Comparison of ENCODE assay signal across 14 cellular contexts in genomic region chr6:129895692-129896091, GRCh38. TPM values are rescaled to one million over a fixed set of nuclear protein-coding genes. Genes with fewer than 3 reads are reported as not detected.
DNase-seq lines count a peak whose midpoint lies in the region; ATAC-seq and TF ChIP-seq lines count a peak whose summit lies in the region.
"Had no signal": no experiment of that assay in that cellular context is flagged by ENCODE, and none has a peak within 500 bp of the region (broad histone marks: within the 10 kb centered on the region; RNA-seq: fewer than 3 reads in every experiment).

No MANE protein-coding gene starts in this region.

- ATAC-seq in GM19395 (IDR thresholded peaks at IDR 0.05; ENCODE audit: unreplicated experiment): peak; percentile 80
- peak; percentile 78 for ATAC-seq in HG02884 (IDR thresholded peaks at IDR 0.05; ENCODE audit: unreplicated experiment)
- peak; percentile 52 for ATAC-seq in naive thymus-derived CD4-positive, alpha-beta T cell
- ATAC-seq in aorta (ENCODE audit: low FRiP score): no peak
- ATAC-seq: GM23338 had no signal

- peaks cover 0 to 1% (median 0%) of the 10 kb centered on the region in 7 donors for H3K4me1 Mint-ChIP-seq in naive thymus-derived CD4-positive, alpha-beta T cell
- H3K4me1 Mint-ChIP-seq: activated naive CD8-positive, alpha-beta T cell treated with anti-CD3 and anti-CD28 coated beads, Interleukin-2, amount 10 ng/mL, durations not matched to agents 7 days and 5 days; GM23338 had no signal

- H3K27ac Mint-ChIP-seq in naive thymus-derived CD4-positive, alpha-beta T cell: no peak overlapping the region
- H3K27ac Mint-ChIP-seq: activated naive CD8-positive, alpha-beta T cell treated with anti-CD3 and anti-CD28 coated beads, Interleukin-2, amount 10 ng/mL, durations not matched to agents 7 days and 5 days; GM23338 had no signal

- H3K4me1 ChIP-seq in naive thymus-derived CD4-positive, alpha-beta T cell (ENCODE audit: control insufficient read depth in 2 of 2, insufficient read depth in 2 of 2, low read length in 2 of 2): no peaks in the 10 kb centered on the region
- H3K4me1 ChIP-seq in aorta (ENCODE audit: control insufficient read depth in 1 of 2, insufficient read depth in 2 of 2, low read length in 2 of 2): no peaks in the 10 kb centered on the region
- H3K4me1 ChIP-seq: right atrium auricular region, transverse colon had no signal

- H3K36me3 Mint-ChIP-seq in naive thymus-derived CD4-positive, alpha-beta T cell: no peaks in the 10 kb centered on the region
- H3K36me3 Mint-ChIP-seq: activated naive CD8-positive, alpha-beta T cell treated with anti-CD3 and anti-CD28 coated beads, Interleukin-2, amount 10 ng/mL, durations not matched to agents 7 days and 5 days had no signal

- DNase-seq in RWPE1 (ENCODE audit: low spot score) (peak; percentile 38), NCI-H1930 (lab: John Stamatoyannopoulos, UW) (no peak), HuH-7 (ENCODE audit: low spot score) (no peak), aorta (no peak)
- DNase-seq in naive thymus-derived CD4-positive, alpha-beta T cell: no peak
- no peak for DNase-seq in stimulated activated CD4-positive, alpha-beta T cell treated with anti-CD3 and anti-CD28 coated beads, Interleukin-2, amount 100 ng/mL, for 24 hours
- DNase-seq: activated naive CD8-positive, alpha-beta T cell treated with anti-CD3 and anti-CD28 coated beads, Interleukin-2, amount 10 ng/mL, durations not matched to agents 7 days and 5 days; T1000; transverse colon had no signal

- no peak overlapping the region for H3K4me3 Mint-ChIP-seq in naive thymus-derived CD4-positive, alpha-beta T cell
- H3K4me3 Mint-ChIP-seq: activated naive CD8-positive, alpha-beta T cell treated with anti-CD3 and anti-CD28 coated beads, Interleukin-2, amount 10 ng/mL, durations not matched to agents 7 days and 5 days; GM23338 had no signal

- POLR2A ChIA-PET in RWPE1 (lab: Yijun Ruan, JAX; ENCODE audit: low non-redundant PET): no interaction called here
- POLR2A ChIA-PET in naive thymus-derived CD4-positive, alpha-beta T cell (lab: Charles Lee): no interaction called here

- no peaks in the 10 kb centered on the region for H3K36me3 ChIP-seq in naive thymus-derived CD4-positive, alpha-beta T cell (ENCODE audit: control insufficient read depth in 2 of 3, insufficient read depth in 3 of 3, low read length in 3 of 3)
- no peaks in the 10 kb centered on the region for H3K36me3 ChIP-seq in aorta (ENCODE audit: control insufficient read depth in 1 of 2, insufficient read depth in 2 of 2, low read length in 1 of 2)
- H3K36me3 ChIP-seq: right atrium auricular region, transverse colon had no signal

- H3K27me3 Mint-ChIP-seq in naive thymus-derived CD4-positive, alpha-beta T cell: peaks cover 0 to 21% (median 5%) of the 10 kb centered on the region in 5 donors

- CTCF ChIA-PET in RWPE1 (lab: Yijun Ruan, JAX): no interaction called here
- CTCF ChIA-PET in naive thymus-derived CD4-positive, alpha-beta T cell (lab: Charles Lee): interaction anchor here (0.6 to 0.9 kb wide), 2 partner anchors 126 to 151 kb away, joined by 3 read pairs; no protein-coding TSS in a partner anchor

- H3K27ac ChIP-seq in RWPE1: no peak overlapping the region
- H3K27ac ChIP-seq in naive thymus-derived CD4-positive, alpha-beta T cell (ENCODE audit: low read depth, low read length): no peak overlapping the region
- H3K27ac ChIP-seq in aorta (ENCODE audit: low read depth in 1 of 2, low read length in 2 of 2): no peak overlapping the region
- H3K27ac ChIP-seq: right atrium auricular region, transverse colon had no signal

- H3K9me3 ChIP-seq in naive thymus-derived CD4-positive, alpha-beta T cell (ENCODE audit: control insufficient read depth in 2 of 3, low read length in 3 of 3): no peaks in the 10 kb centered on the region
- no peaks in the 10 kb centered on the region for H3K9me3 ChIP-seq in aorta (ENCODE audit: control insufficient read depth, low read length)
- H3K9me3 ChIP-seq: right atrium auricular region, transverse colon had no signal

- H3K27me3 ChIP-seq in naive thymus-derived CD4-positive, alpha-beta T cell (ENCODE audit: control insufficient read depth in 2 of 2, insufficient read depth in 2 of 2, low read length in 2 of 2): no peaks in the 10 kb centered on the region
- H3K27me3 ChIP-seq in aorta (ENCODE audit: control insufficient read depth in 1 of 2, insufficient read depth in 2 of 2, low read length in 1 of 2): no peaks in the 10 kb centered on the region
- H3K27me3 ChIP-seq: right atrium auricular region, transverse colon had no signal

- no peak overlapping the region for H3K4me3 ChIP-seq in naive thymus-derived CD4-positive, alpha-beta T cell (ENCODE audit: low read length)
- no peak overlapping the region for H3K4me3 ChIP-seq in aorta (ENCODE audit: low read length in 2 of 2)
- H3K4me3 ChIP-seq: GM23338, right atrium auricular region, transverse colon had no signal

- no peak for TF ChIP-seq CTCF in RWPE1 (conservative IDR thresholded peaks at IDR 0.05; ENCODE audit: low read depth)

- intact Hi-C loops in naive thymus-derived CD4-positive, alpha-beta T cell (cut with micrococcal nuclease): loop anchor here in 1 of 2 donors (10.0 kb wide), 1 partner anchor 949 kb away; no protein-coding TSS in a partner anchor
- intact Hi-C loops in aorta (cut with DNase I): loop anchor here in 1 of 2 donors (10.0 kb wide), 1 partner anchor 129 kb away; no protein-coding TSS in a partner anchor

- no peaks in the 10 kb centered on the region for H3K9me3 Mint-ChIP-seq in naive thymus-derived CD4-positive, alpha-beta T cell
- H3K9me3 Mint-ChIP-seq: activated naive CD8-positive, alpha-beta T cell treated with anti-CD3 and anti-CD28 coated beads, Interleukin-2, amount 10 ng/mL, durations not matched to agents 7 days and 5 days; GM23338 had no signal

RNA-seq across cellular contexts. Expression of gene TMEM244, which starts 34.6 kb away (rescaled TPM):
- not detected for total RNA-seq in naive thymus-derived CD4-positive, alpha-beta T cell
- polyA plus RNA-seq in naive thymus-derived CD4-positive, alpha-beta T cell: not detected
- total RNA-seq in aorta: not detected
- not detected for polyA plus RNA-seq in aorta
- total RNA-seq: GM23338, OCI-LY7, right atrium auricular region, transverse colon had no signal
- polyA plus RNA-seq: GM23338 had no signal
